Comparison of ENCODE assay signal across 21 cellular contexts in the genomic region with DNA sequence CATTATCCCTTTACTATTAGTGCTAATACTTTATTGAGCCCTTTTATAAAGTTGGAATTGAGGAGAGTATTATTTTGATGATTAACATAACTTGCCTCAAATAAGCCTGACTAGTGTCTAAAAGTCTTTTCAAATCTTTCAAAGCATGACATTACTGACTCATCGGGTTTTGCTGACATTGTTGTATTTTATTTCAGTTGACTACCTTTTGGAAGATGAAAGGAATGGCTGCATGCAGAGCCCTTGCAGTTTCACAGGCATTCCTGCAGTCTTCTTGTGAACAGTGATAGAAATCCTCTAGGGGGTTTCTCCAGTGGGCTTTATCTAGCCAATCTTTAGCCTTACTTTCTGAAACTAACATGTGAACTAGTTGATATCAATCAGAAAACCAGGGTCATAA. TPM values are rescaled to one million over a fixed set of nuclear protein-coding genes. Genes with fewer than 3 reads are reported as not detected.
DNase-seq lines count a peak whose midpoint lies in the region; ATAC-seq and TF ChIP-seq lines count a peak whose summit lies in the region.
"Had no signal": no experiment of that assay in that cellular context is flagged by ENCODE, and none has a peak within 500 bp of the region (broad histone marks: within the 10 kb centered on the region; RNA-seq: fewer than 3 reads in every experiment).

No MANE protein-coding gene starts in this region.

- peak overlapping the region; percentile 27; the same call in 1 of the 2 replicates for H2AFZ ChIP-seq in PC-3 (ENCODE audit: low read length)

- no peak overlapping the region for H3K4me3 Mint-ChIP-seq in nephron progenitor cell
- H3K4me3 Mint-ChIP-seq: activated naive CD4-positive, alpha-beta T cell treated with anti-CD3 and anti-CD28 coated beads for 36 hours; naive thymus-derived CD8-positive, alpha-beta T cell had no signal

- TF ChIP-seq CTCF in PC-3 (conservative IDR thresholded peaks at IDR 0.05; ENCODE audit: low read depth, low read length) (no peak), epithelial cell of proximal tubule (conservative IDR thresholded peaks at IDR 0.05; ENCODE audit: low read depth, low read length) (no peak), nephron progenitor cell (IDR thresholded peaks at IDR 0.05) (no peak), omental fat pad (IDR thresholded peaks at IDR 0.05) (no peak)

- in situ Hi-C loops in Caki2 (cut with HindIII; ENCODE audit: low pct_unique_long_range_greater_than_20kb, low sequenced_read_pairs): no loop called here

- no peaks in the 10 kb centered on the region for H3K36me3 ChIP-seq in PC-3 (ENCODE audit: low read depth, low read length)
- H3K36me3 ChIP-seq: lower lobe of right lung, right atrium auricular region, uterus had no signal

- no peaks in the 10 kb centered on the region for H3K27me3 Mint-ChIP-seq in nephron progenitor cell (ENCODE audit: low read depth, poor library complexity)

- POLR2A ChIA-PET in PC-3 (lab: Charles Lee; ENCODE audit: unreplicated experiment): no interaction called here

- H4K20me1 ChIP-seq in PC-3 (ENCODE audit: low read length): no peaks in the 10 kb centered on the region

- 0 out of 2 replicates have a peak overlapping the region, but pooled peaks have one; percentile 3 for H3K4me2 ChIP-seq in PC-3 (ENCODE audit: low read length)

- intact Hi-C loops in PC-3 (cut with micrococcal nuclease): no loop called here

- H3K27ac Mint-ChIP-seq in nephron progenitor cell: peak overlapping the region; percentile 20
- H3K27ac Mint-ChIP-seq: activated naive CD4-positive, alpha-beta T cell treated with anti-CD3 and anti-CD28 coated beads for 36 hours; naive thymus-derived CD8-positive, alpha-beta T cell had no signal

- peaks cover 25% of the 10 kb centered on the region for H3K9me3 Mint-ChIP-seq in nephron progenitor cell

- ATAC-seq in PC-3 (no peak), omental fat pad (ENCODE audit: low FRiP score) (no peak), GM19395 (IDR thresholded peaks at IDR 0.05; ENCODE audit: unreplicated experiment) (no peak)
- ATAC-seq: HCT116; lower lobe of right lung; naive thymus-derived CD8-positive, alpha-beta T cell had no signal

- BruUV-seq in PC-3 (replicated peaks; lab: Mats Ljungman, UMichigan): no TSS peak

- peaks cover 37% of the 10 kb centered on the region for H3K4me1 Mint-ChIP-seq in nephron progenitor cell

- no peak overlapping the region for H3K4me3 ChIP-seq in PC-3 (ENCODE audit: low read length)
- no peak overlapping the region for H3K4me3 ChIP-seq in epithelial cell of proximal tubule (ENCODE audit: low read depth, low read length)
- H3K4me3 ChIP-seq: dorsolateral prefrontal cortex, lower lobe of right lung, right atrium auricular region, uterus had no signal

- no peak overlapping the region for H3K9ac ChIP-seq in PC-3 (ENCODE audit: low read length)

- DNase-seq in Caki2 (ENCODE audit: low read depth) (peak; percentile 19), PC-3 (peak; percentile 48), epithelial cell of proximal tubule (ENCODE audit: low read depth) (peak; percentile 52), nephron progenitor cell (no peak), omental fat pad (ENCODE audit: low spot score) (no peak), NK-92 (lab: John Stamatoyannopoulos, UW; ENCODE audit: unreplicated experiment) (no peak)
- no peak for DNase-seq in central memory CD4-positive, alpha-beta T cell
- DNase-seq: activated CD4-positive, alpha-beta T cell treated with anti-CD3 and anti-CD28 coated beads for 48 hours; activated naive CD4-positive, alpha-beta T cell treated with anti-CD3 and anti-CD28 coated beads for 36 hours; dorsolateral prefrontal cortex; GF-D8; lower lobe of right lung; naive thymus-derived CD8-positive, alpha-beta T cell; NCI-H2029; NCI-H524; OCI-M1; stimulated activated CD4-positive, alpha-beta T cell treated with anti-CD3 and anti-CD28 coated beads, Interleukin-1b, Interleukin-23, amount 100 ng/mL, for 48 hours; uterus had no signal

- no peaks in the 10 kb centered on the region for H3K9me2 ChIP-seq in PC-3 (replicated peaks; ENCODE audit: low read length)

- no peaks in the 10 kb centered on the region for H3K9me3 ChIP-seq in PC-3 (ENCODE audit: low read length)
- H3K9me3 ChIP-seq: lower lobe of right lung, right atrium auricular region, uterus had no signal

- H3K79me2 ChIP-seq in PC-3 (ENCODE audit: low read length): no peaks in the 10 kb centered on the region

- H3K27me3 ChIP-seq in PC-3 (ENCODE audit: low read length): no peaks in the 10 kb centered on the region
- H3K27me3 ChIP-seq: right atrium auricular region, uterus had no signal

- peaks cover 31% of the 10 kb centered on the region for H3K4me1 ChIP-seq in PC-3 (ENCODE audit: insufficient read depth, low read length)
- H3K4me1 ChIP-seq: lower lobe of right lung, right atrium auricular region, uterus had no signal

- no peaks in the 10 kb centered on the region for H3K36me3 Mint-ChIP-seq in nephron progenitor cell (ENCODE audit: low read depth)

- CTCF ChIA-PET in PC-3 (lab: Charles Lee): no interaction called here

- no peaks in the 10 kb centered on the region for H3F3A ChIP-seq in PC-3 (ENCODE audit: low read length, unreplicated experiment)

- no peak overlapping the region for H3K27ac ChIP-seq in PC-3 (ENCODE audit: low read length)
- H3K27ac ChIP-seq: dorsolateral prefrontal cortex, lower lobe of right lung, right atrium auricular region, uterus had no signal

RNA-seq across cellular contexts. Expression of a gene that starts 43.0 kb away (rescaled TPM):
- 2.2 TPM in 1 of 2 replicates, not detected in the other for total RNA-seq in Caki2 (2014; rRNA removed; shearing (Covaris generic); ENCODE audit: low replicate concordance)
- total RNA-seq in PC-3 (2014; rRNA removed) (0.95 and 3.8 TPM in 2 replicates), epithelial cell of proximal tubule (0.14 TPM in 1 of 2 replicates, not detected in the other), omental fat pad (not detected)
- total RNA-seq: activated naive CD4-positive, alpha-beta T cell treated with anti-CD3 and anti-CD28 coated beads for 36 hours; naive thymus-derived CD8-positive, alpha-beta T cell; right atrium auricular region had no signal

RNA-seq across cellular contexts. Expression of a gene that starts 50.5 kb away (rescaled TPM):
- total RNA-seq in Caki2 (2014; rRNA removed; shearing (Covaris generic); ENCODE audit: low replicate concordance): 275 and 305 TPM in 2 replicates
- total RNA-seq in PC-3 (2014; rRNA removed): 166 TPM in 2 replicates
- 258 and 494 TPM in 2 replicates for total RNA-seq in epithelial cell of proximal tubule
- 100 to 1,000 TPM in 2 of 4 donors, 10 to 100 TPM in 2; 64.9 to 181 (median 125) TPM for total RNA-seq in omental fat pad

Comparison
In these comparisons a context has a peak if more than half of its experiments do, and no peak if none do; other contexts are left out.
1. DNase-seq: peak in Caki2 (single experiment), PC-3 (single experiment) and epithelial cell of proximal tubule (single experiment); none in nephron progenitor cell (single experiment), omental fat pad (single experiment), central memory CD4-positive, alpha-beta T cell (single experiment) and NK-92 (single experiment).